Comparison of ENCODE assay signal across 21 cellular contexts in the genomic region with DNA sequence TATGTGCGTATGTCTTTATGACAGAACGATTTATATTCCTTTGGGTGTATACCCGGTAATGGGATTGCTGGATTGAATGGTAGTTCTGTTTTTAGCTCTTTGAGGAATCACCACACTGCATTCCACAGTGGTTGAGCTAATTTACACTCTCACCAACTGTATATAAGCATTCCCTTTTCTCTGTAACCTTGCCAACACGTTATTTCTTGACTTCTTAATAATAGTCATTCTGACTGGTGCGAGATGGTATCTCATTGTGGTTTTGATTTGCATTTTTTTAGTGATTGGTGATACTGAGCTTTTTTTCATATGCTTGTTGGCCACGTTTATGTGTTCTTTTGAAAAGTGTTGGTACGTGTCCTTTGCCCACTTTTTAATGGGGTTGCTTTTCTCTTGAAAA.
"Had no signal": no experiment of that assay in that cellular context is flagged by ENCODE, and none has a peak within 500 bp of the region (broad histone marks: within the 10 kb centered on the region; RNA-seq: fewer than 3 reads in every experiment).

No MANE protein-coding gene starts in this region.

- DNase-seq: activated CD4-positive, alpha-beta T cell treated with anti-CD3 and anti-CD28 coated beads for 48 hours; activated CD8-positive, alpha-beta T cell treated with anti-CD3 and anti-CD28 coated beads for 36 hours; activated effector memory CD4-positive, alpha-beta T cell treated with anti-CD3 and anti-CD28 coated beads, Interleukin-2, amount 50 U/mL, for 16 hours; activated T-cell treated with anti-CD3 and anti-CD28 coated beads, Interleukin-2, amount 50 U/mL, for 4 hours; adrenal gland; brain microvascular endothelial cell; effector CD8-positive, alpha-beta T cell; kidney; left ventricle myocardium inferior; mesendoderm; nucleus accumbens; stimulated activated CD4-positive, alpha-beta T cell treated with anti-CD3 and anti-CD28 coated beads, Interleukin-4, amount 100 ng/mL, for 24 hours; stimulated activated CD8-positive, alpha-beta memory T cell treated with anti-CD3 and anti-CD28 coated beads, Interleukin-4, amount 100 ng/mL, for 48 hours; stimulated activated naive CD4-positive, alpha-beta T cell treated with Interleukin-2 at 50 U/mL for 16 hours; T-helper 17 cell; transverse colon had no signal

- H3K27ac ChIP-seq: adrenal gland, brain microvascular endothelial cell, hepatocyte, left ventricle myocardium inferior, right atrium auricular region, skin epidermis, transverse colon, vagina had no signal

- H3K9me3 ChIP-seq: right atrium auricular region, transverse colon, vagina had no signal

- H3K27me3 ChIP-seq: adrenal gland, brain microvascular endothelial cell, hepatocyte, right atrium auricular region, transverse colon, vagina had no signal

- H3K36me3 ChIP-seq: adrenal gland, brain microvascular endothelial cell, left ventricle myocardium inferior, right atrium auricular region, transverse colon, vagina had no signal

- H3K4me3 ChIP-seq: adrenal gland, hepatocyte, left ventricle myocardium inferior, right atrium auricular region, skin epidermis, transverse colon, vagina had no signal

- ATAC-seq: activated CD8-positive, alpha-beta T cell treated with anti-CD3 and anti-CD28 coated beads for 36 hours; activated T-cell treated with anti-CD3 and anti-CD28 coated beads, Interleukin-2, amount 50 U/mL, for 4 hours; T-helper 17 cell; WTC11 had no signal

- FAIRE-seq: kidney had no signal
